In the genomic region with DNA sequence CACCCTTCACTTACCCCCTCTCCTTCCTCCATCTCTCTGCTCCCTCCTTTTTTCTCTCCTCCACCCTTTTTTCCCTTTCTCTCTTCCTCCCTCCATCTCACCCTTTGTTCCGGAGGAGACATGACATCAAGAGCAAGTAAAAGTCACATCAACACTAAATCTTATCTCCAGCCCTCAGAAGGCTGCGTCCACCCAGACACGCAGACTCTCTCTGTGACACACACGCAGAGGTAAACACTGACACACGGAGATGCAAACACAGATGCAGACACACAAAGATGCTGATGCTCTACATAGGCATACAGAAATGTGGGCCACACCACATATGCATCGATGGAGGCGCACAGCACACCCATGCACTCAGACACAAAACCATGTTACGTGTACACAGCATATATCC, we compare ENCODE assay signal across 3 cellular contexts.
TF ChIP-seq lines count a peak whose summit lies in the region.

No MANE protein-coding gene starts in this region.

TF ChIP-seq in SK-N-SH, 30 proteins besides CTCF, POLR2A, EP300 and RAD21:
- no peak for TF ChIP-seq SIN3A (IDR thresholded peaks at IDR 0.05; ENCODE audit: borderline replicate concordance, low read depth, low read length)
- TF ChIP-seq FOXM1 (IDR thresholded peaks at IDR 0.05; ENCODE audit: low read depth), result no peak
- TF ChIP-seq GATA2 (CRISPR knock-in tag; IDR thresholded peaks at IDR 0.05), result no peak
- no peak for TF ChIP-seq JUND (IDR thresholded peaks at IDR 0.05)
- no peak for TF ChIP-seq CHD2 (IDR thresholded peaks at IDR 0.05; ENCODE audit: low read length, partially characterized antibody)

TF ChIP-seq in SK-N-SH treated with all-trans-retinoic acid at 6 μM for 48 hours, 23 proteins besides CTCF, POLR2A, EP300 and RAD21:
- TF ChIP-seq GLIS3 (CRISPR knock-in tag; IDR thresholded peaks at IDR 0.05), result no peak
- no peak for TF ChIP-seq ARNTL (CRISPR knock-in tag; IDR thresholded peaks at IDR 0.05; ENCODE audit: borderline replicate concordance, low read depth)
- no peak for TF ChIP-seq ISL1 (CRISPR knock-in tag; IDR thresholded peaks at IDR 0.05)
- TF ChIP-seq SNAI2 (CRISPR knock-in tag; IDR thresholded peaks at IDR 0.05), result no peak

TF ChIP-seq in K562, 482 proteins besides CTCF, POLR2A, EP300 and RAD21:
- TF ChIP-seq FOSL1 (tag; conservative IDR thresholded peaks at IDR 0.05) (0 out of 2 replicates have a peak, but pooled peaks have one; percentile 20), JUN (IDR thresholded peaks at IDR 0.05; ENCODE audit: borderline replicate concordance, low read depth, low read length) (no peak), JUN (CRISPR knock-in tag; IDR thresholded peaks at IDR 0.05; ENCODE audit: borderline replicate concordance) (no peak; the same call in 1 of the 2 replicates), TAF9B (IDR thresholded peaks at IDR 0.05; ENCODE audit: partially characterized antibody) (no peak), PHTF2 (CRISPR knock-in tag; IDR thresholded peaks at IDR 0.05) (no peak), KDM1A (IDR thresholded peaks at IDR 0.05) (0 out of 4 replicates have a peak, but pooled peaks of 1 of the 2 experiments have one; percentile 25), NCOR1 (IDR thresholded peaks at IDR 0.05) (peak; percentile 17; the same call in 1 of the 2 replicates), MYNN (IDR thresholded peaks at IDR 0.05) (peak; percentile 88), MYNN (CRISPR knock-in tag; IDR thresholded peaks at IDR 0.05) (peak; percentile 46; the same call in 1 of the 2 replicates), IRF2 (CRISPR knock-in tag; IDR thresholded peaks at IDR 0.05) (no peak), NCOA2 (IDR thresholded peaks at IDR 0.05; ENCODE audit: partially characterized antibody in 2 of 2) (no peak), ARID1B (IDR thresholded peaks at IDR 0.05) (peak; percentile 27; the same call in 1 of the 2 replicates), FOXA3 (CRISPR knock-in tag; conservative IDR thresholded peaks at IDR 0.05 in 1 of 2, IDR thresholded peaks at IDR 0.05 in 1 of 2) (0 out of 4 replicates have a peak, but pooled peaks of 1 of the 2 experiments have one; percentile 22), ZNF551 (CRISPR knock-in tag; IDR thresholded peaks at IDR 0.05) (no peak), TCF3 (CRISPR knock-in tag; IDR thresholded peaks at IDR 0.05) (peak; percentile 43; the same call in 1 of the 2 replicates), GABPB2 (CRISPR knock-in tag; conservative IDR thresholded peaks at IDR 0.05) (no peak), L3MBTL2 (IDR thresholded peaks at IDR 0.05) (no peak), CBFA2T2 (conservative IDR thresholded peaks at IDR 0.05) (0 out of 2 replicates have a peak, but pooled peaks have one; percentile 3), CTBP1 (IDR thresholded peaks at IDR 0.05; ENCODE audit: borderline replicate concordance) (peak; percentile 61), SAFB2 (IDR thresholded peaks at IDR 0.05; ENCODE audit: borderline replicate concordance, low read depth, low read length, severe bottlenecking) (no peak), ZNF12 (CRISPR knock-in tag; IDR thresholded peaks at IDR 0.05) (no peak), CBFA2T3 (IDR thresholded peaks at IDR 0.05) (peak; percentile 59; the same call in 1 of the 2 replicates)
- TF ChIP-seq, protein P1, sequence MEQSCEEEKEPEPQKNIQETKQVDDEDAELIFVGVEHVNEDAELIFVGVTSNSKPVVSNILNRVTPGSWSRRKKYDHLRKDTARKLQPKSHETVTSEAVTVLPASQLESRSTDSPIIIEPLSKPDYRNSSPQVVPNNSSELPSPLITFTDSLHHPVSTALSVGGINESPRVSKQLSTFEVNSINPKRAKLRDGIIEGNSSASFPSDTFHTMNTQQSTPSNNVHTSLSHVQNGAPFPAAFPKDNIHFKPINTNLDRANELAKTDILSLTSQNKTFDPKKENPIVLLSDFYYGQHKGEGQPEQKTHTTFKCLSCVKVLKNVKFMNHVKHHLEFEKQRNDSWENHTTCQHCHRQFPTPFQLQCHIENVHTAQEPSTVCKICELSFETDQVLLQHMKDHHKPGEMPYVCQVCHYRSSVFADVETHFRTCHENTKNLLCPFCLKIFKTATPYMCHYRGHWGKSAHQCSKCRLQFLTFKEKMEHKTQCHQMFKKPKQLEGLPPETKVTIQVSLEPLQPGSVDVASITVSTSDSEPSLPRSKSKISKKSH (CRISPR knock-in tag; IDR thresholded peaks at IDR 0.05), result no peak
- TF ChIP-seq, protein P2, sequence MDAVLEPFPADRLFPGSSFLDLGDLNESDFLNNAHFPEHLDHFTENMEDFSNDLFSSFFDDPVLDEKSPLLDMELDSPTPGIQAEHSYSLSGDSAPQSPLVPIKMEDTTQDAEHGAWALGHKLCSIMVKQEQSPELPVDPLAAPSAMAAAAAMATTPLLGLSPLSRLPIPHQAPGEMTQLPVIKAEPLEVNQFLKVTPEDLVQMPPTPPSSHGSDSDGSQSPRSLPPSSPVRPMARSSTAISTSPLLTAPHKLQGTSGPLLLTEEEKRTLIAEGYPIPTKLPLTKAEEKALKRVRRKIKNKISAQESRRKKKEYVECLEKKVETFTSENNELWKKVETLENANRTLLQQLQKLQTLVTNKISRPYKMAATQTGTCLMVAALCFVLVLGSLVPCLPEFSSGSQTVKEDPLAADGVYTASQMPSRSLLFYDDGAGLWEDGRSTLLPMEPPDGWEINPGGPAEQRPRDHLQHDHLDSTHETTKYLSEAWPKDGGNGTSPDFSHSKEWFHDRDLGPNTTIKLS (IDR thresholded peaks at IDR 0.05; ENCODE audit: borderline replicate concordance, low read depth), result no peak
- TF ChIP-seq, protein P3, sequence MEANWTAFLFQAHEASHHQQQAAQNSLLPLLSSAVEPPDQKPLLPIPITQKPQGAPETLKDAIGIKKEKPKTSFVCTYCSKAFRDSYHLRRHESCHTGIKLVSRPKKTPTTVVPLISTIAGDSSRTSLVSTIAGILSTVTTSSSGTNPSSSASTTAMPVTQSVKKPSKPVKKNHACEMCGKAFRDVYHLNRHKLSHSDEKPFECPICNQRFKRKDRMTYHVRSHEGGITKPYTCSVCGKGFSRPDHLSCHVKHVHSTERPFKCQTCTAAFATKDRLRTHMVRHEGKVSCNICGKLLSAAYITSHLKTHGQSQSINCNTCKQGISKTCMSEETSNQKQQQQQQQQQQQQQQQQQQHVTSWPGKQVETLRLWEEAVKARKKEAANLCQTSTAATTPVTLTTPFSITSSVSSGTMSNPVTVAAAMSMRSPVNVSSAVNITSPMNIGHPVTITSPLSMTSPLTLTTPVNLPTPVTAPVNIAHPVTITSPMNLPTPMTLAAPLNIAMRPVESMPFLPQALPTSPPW (CRISPR knock-in tag; IDR thresholded peaks at IDR 0.05), result no peak
- TF ChIP-seq, protein P4, sequence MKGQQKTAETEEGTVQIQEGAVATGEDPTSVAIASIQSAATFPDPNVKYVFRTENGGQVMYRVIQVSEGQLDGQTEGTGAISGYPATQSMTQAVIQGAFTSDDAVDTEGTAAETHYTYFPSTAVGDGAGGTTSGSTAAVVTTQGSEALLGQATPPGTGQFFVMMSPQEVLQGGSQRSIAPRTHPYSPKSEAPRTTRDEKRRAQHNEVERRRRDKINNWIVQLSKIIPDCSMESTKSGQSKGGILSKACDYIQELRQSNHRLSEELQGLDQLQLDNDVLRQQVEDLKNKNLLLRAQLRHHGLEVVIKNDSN (CRISPR knock-in tag; IDR thresholded peaks at IDR 0.05), result 0 out of 2 replicates have a peak, but pooled peaks have one; percentile 15
